13 cellular contexts compared by ENCODE assay signal in genomic region chr1:95407864-95408291, GRCh38.
A peak's percentile ranks its signal among the peaks of the same experiment; 100 is the strongest.
DNase-seq lines count a peak whose midpoint lies in the region; ATAC-seq and TF ChIP-seq lines count a peak whose summit lies in the region.
"Had no signal": no experiment of that assay in that cellular context is flagged by ENCODE, and none has a peak within 500 bp of the region (broad histone marks: within the 10 kb centered on the region; RNA-seq: fewer than 3 reads in every experiment).

No MANE protein-coding gene starts in this region.

- H3K9me3 ChIP-seq in HAP-1 (no peaks in the 10 kb centered on the region), SK-N-MC (ENCODE audit: low read depth, low read length) (no peaks in the 10 kb centered on the region), adrenal gland (replicated peaks in 1 of 3) (no peaks in the 10 kb centered on the region)

- ATAC-seq in sciatic nerve (no peak), GM21423 (IDR thresholded peaks at IDR 0.05; ENCODE audit: unreplicated experiment) (no peak), GM18873 (IDR thresholded peaks at IDR 0.05; ENCODE audit: low FRiP score, unreplicated experiment) (no peak)
- ATAC-seq: GM12878 had no signal

- H3K4me1 ChIP-seq in HAP-1 (peaks cover 18% of the 10 kb centered on the region), adrenal gland (replicated peaks in 1 of 2) (no peaks in the 10 kb centered on the region)
- H3K4me1 ChIP-seq: BLaER1 treated with 17β-estradiol and CSF1 and Interleukin-3, amounts not matched to agents 10 nM and 100 nM had no signal

- H3K4me3 ChIP-seq in HAP-1 (no peak overlapping the region), SK-N-MC (peak overlapping the region; percentile 35), adrenal gland (no peak overlapping the region)
- H3K4me3 ChIP-seq: BLaER1 treated with 17β-estradiol and CSF1 and Interleukin-3, amounts not matched to agents 10 nM and 100 nM; GM12878 had no signal

- in situ Hi-C loops in HAP-1 (cut with MboI; ENCODE audit: low sequenced_read_pairs), result no loop called here

- no peaks in the 10 kb centered on the region for H3K36me3 ChIP-seq in HAP-1 (replicated peaks)
- H3K36me3 ChIP-seq in SK-N-MC (ENCODE audit: insufficient read depth, low read length), result no peaks in the 10 kb centered on the region
- H3K36me3 ChIP-seq in adrenal gland (replicated peaks in 1 of 2), result no peaks in the 10 kb centered on the region
- H3K36me3 ChIP-seq: BLaER1 treated with 17β-estradiol and CSF1 and Interleukin-3, amounts not matched to agents 10 nM and 100 nM had no signal

- TF ChIP-seq POLR2A in adrenal gland (IDR thresholded peaks at IDR 0.05), result no peak

- DNase-seq in HAP-1 (ENCODE audit: low spot score in 2 of 2), result peak; percentile 56 to 67
- no peak for DNase-seq in SK-N-MC (ENCODE audit: low read depth, low spot score)
- DNase-seq in iPS DF 4.7 (ENCODE audit: extremely low read depth, low spot score), result peak; percentile 49
- DNase-seq in putamen (ENCODE audit: low spot score), result peak; percentile 25
- DNase-seq in sciatic nerve (ENCODE audit: low spot score), result no peak
- DNase-seq in adrenal gland, result no peak
- DNase-seq: activated CD4-positive, alpha-beta T cell treated with anti-CD3 and anti-CD28 coated beads, Interleukin-2, amount 50 U/mL, for 48 hours; NCI-H774; stimulated activated CD4-positive, alpha-beta T cell treated with anti-CD3 and anti-CD28 coated beads, Interleukin-2, amount 100 ng/mL, for 48 hours had no signal

- H3K27ac ChIP-seq in SK-N-MC, result peak overlapping the region; percentile 72
- no peak overlapping the region for H3K27ac ChIP-seq in adrenal gland
- H3K27ac ChIP-seq: BLaER1 treated with 17β-estradiol and CSF1 and Interleukin-3, amounts not matched to agents 10 nM and 100 nM had no signal

- TF ChIP-seq CTCF in adrenal gland (IDR thresholded peaks at IDR 0.05), result no peak

- intact Hi-C loops in sciatic nerve (cut with DNase I), result no loop called here
- intact Hi-C loops in adrenal gland (cut with DNase I), result no loop called here

- H3K9ac ChIP-seq in SK-N-MC (ENCODE audit: insufficient read length), result no peak overlapping the region
- H3K9ac ChIP-seq: BLaER1 treated with 17β-estradiol and CSF1 and Interleukin-3, amounts not matched to agents 10 nM and 100 nM had no signal

- H3K27me3 ChIP-seq in HAP-1 (ENCODE audit: low read depth) (no peaks in the 10 kb centered on the region; the same call in 1 of the 2 replicates), adrenal gland (no peaks in the 10 kb centered on the region)
- H3K27me3 ChIP-seq: BLaER1 treated with 17β-estradiol and CSF1 and Interleukin-3, amounts not matched to agents 10 nM and 100 nM had no signal

- 39 to 55% (median 50%) methylated on average over 8 of the region's 8 CpGs for WGBS in adrenal gland, 4 donors

Comparison
In these comparisons a context has a peak if more than half of its experiments do, and no peak if none do; other contexts are left out.
1. DNase-seq: peak in HAP-1 (2 of 2), iPS DF 4.7 (single experiment) and putamen (single experiment); none in SK-N-MC (single experiment), sciatic nerve (single experiment) and adrenal gland (0 of 7).